8 cellular contexts compared by ENCODE assay signal in the genomic region with DNA sequence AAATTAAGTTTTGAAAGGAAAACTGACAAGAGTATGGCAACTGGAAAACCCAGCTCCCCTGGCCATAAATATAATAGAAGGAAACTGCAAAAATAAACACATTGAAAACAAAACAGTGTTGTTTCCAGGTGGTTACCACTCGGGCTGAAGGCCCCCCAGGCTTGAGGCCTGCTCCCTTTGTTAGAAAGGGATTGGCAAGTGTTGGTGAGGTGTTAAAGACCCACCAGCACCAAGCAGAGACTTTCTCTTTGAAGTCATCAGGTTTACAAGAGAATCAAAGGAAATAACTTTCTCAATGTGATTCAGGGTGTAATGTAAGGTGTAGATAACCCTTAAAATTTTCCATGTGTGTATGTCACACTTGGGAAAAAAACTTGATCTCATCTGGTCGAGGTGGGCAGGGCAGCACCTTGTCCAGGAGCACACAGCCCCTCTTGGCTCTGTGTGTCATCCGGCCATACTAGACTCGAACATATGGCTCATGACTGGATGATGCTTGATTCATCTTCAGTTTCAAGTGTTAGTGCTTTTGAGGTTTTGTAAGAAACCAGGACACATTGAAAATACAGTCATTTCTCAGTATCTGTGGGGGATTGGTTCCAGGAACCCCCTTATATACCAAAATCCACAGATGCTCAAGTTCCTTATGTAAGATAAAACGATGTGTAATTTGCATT. TPM values are rescaled to one million over a fixed set of nuclear protein-coding genes. Genes with fewer than 3 reads are reported as not detected.
DNase-seq lines count a peak whose midpoint lies in the region; ATAC-seq and TF ChIP-seq lines count a peak whose summit lies in the region.

No MANE protein-coding gene starts in this region.

- no peak overlapping the region for H4K8ac ChIP-seq in mesenchymal stem cell (ENCODE audit: low read length)

- H3K9ac ChIP-seq in mesenchymal stem cell (ENCODE audit: low read length) = peak overlapping the region; percentile 77

- peak overlapping the region in 1 of 2 experiments; percentile 24 for H3K18ac ChIP-seq in mesenchymal stem cell (ENCODE audit: low read depth in 1 of 2, low read length in 2 of 2)

- TF ChIP-seq CTCF in upper lobe of right lung (IDR thresholded peaks at IDR 0.05) = no peak

- H4K91ac ChIP-seq in mesenchymal stem cell (ENCODE audit: low read length) = no peak overlapping the region

- H2BK5ac ChIP-seq in mesenchymal stem cell (ENCODE audit: low read depth, low read length, poor library complexity, severe bottlenecking) = no peak overlapping the region

- H3K9me3 ChIP-seq in mesenchymal stem cell (ENCODE audit: control insufficient read depth, low read length) = no peaks in the 10 kb centered on the region
- no peaks in the 10 kb centered on the region for H3K9me3 ChIP-seq in upper lobe of right lung

- WGBS in mesenchymal stem cell = 27% methylated on average over 4 of the region's 5 CpGs

- no peak overlapping the region for H3K14ac ChIP-seq in mesenchymal stem cell (ENCODE audit: low read length in 2 of 2)

- no peak overlapping the region for H2AK5ac ChIP-seq in mesenchymal stem cell (ENCODE audit: low read length, severe bottlenecking)

- H2BK120ac ChIP-seq in mesenchymal stem cell (ENCODE audit: low read depth, low read length) = peak overlapping the region; percentile 13

- H2BK12ac ChIP-seq in mesenchymal stem cell (ENCODE audit: low read length in 2 of 2) = peak overlapping the region in 1 of 2 experiments; percentile 93

- H3K36me3 ChIP-seq in mesenchymal stem cell (ENCODE audit: control insufficient read depth in 1 of 2, insufficient read depth in 2 of 2, low read depth in 1 of 2, low read length in 2 of 2) = peaks cover 0 to 10% of the 10 kb centered on the region in 2 experiments
- H3K36me3 ChIP-seq in upper lobe of right lung = peaks cover 4% of the 10 kb centered on the region

- no peak overlapping the region for H3K23ac ChIP-seq in mesenchymal stem cell (ENCODE audit: low read length in 2 of 2)

- no peak overlapping the region for H3K4me3 ChIP-seq in mesenchymal stem cell (ENCODE audit: insufficient read depth in 1 of 2, low read depth in 1 of 2, low read length in 2 of 2)
- no peak overlapping the region for H3K4me3 ChIP-seq in upper lobe of right lung

- no peak overlapping the region for H2AFZ ChIP-seq in mesenchymal stem cell (ENCODE audit: low read depth, low read length)

- no peak overlapping the region for H3K4ac ChIP-seq in mesenchymal stem cell (ENCODE audit: low read depth in 1 of 2, low read length in 2 of 2)

- H2BK15ac ChIP-seq in mesenchymal stem cell (ENCODE audit: low read depth, poor library complexity, severe bottlenecking) = no peak overlapping the region

- ATAC-seq in upper lobe of right lung (no peak), GM19023 (IDR thresholded peaks at IDR 0.05; ENCODE audit: unreplicated experiment) (no peak), GM21528 (IDR thresholded peaks at IDR 0.05; ENCODE audit: low FRiP score, unreplicated experiment) (no peak)

- intact Hi-C loops in upper lobe of right lung (cut with DNase I) = loop anchor here (10.0 kb wide), 1 partner anchor 50 kb away; no protein-coding TSS in a partner anchor

- peak overlapping the region; percentile 32 for H3K4me2 ChIP-seq in mesenchymal stem cell (ENCODE audit: low read length, poor library complexity, severe bottlenecking)

- H3K4me1 ChIP-seq in mesenchymal stem cell (ENCODE audit: control insufficient read depth, insufficient read depth, low read depth, low read length) (peaks cover 35% of the 10 kb centered on the region), upper lobe of right lung (peaks cover 100% of the 10 kb centered on the region)

- H3K27me3 ChIP-seq in mesenchymal stem cell (ENCODE audit: control insufficient read depth in 1 of 2, insufficient read depth in 1 of 2, low read length in 2 of 2) (no peaks in the 10 kb centered on the region), upper lobe of right lung (no peaks in the 10 kb centered on the region)

- H3K27ac ChIP-seq in mesenchymal stem cell (ENCODE audit: low read length, poor library complexity, severe bottlenecking) (peak overlapping the region; percentile 79), upper lobe of right lung (peak overlapping the region; percentile 80)

- DNase-seq in activated effector memory CD4-positive, alpha-beta T cell treated with anti-CD3 and anti-CD28 coated beads, Interleukin-2, amount 50 U/mL, for 16 hours = peak; percentile 75
- no peak for DNase-seq in activated effector memory CD4-positive, alpha-beta T cell treated with Interleukin-2 at 50 U/mL for 16 hours
- peak; percentile 44 for DNase-seq in activated naive CD4-positive, alpha-beta T cell treated with anti-CD3 and anti-CD28 coated beads, Interleukin-2, amount 50 U/mL, for 16 hours
- DNase-seq in mesenchymal stem cell = peak; percentile 70
- no peak for DNase-seq in upper lobe of right lung
- no peak for DNase-seq in RKO (ENCODE audit: low spot score)

- no peaks in the 10 kb centered on the region for H3K79me1 ChIP-seq in mesenchymal stem cell (replicated peaks; ENCODE audit: low read length, poor library complexity, severe bottlenecking)

RNA-seq across cellular contexts. Expression of a gene that starts 7.8 kb away (rescaled TPM):
- polyA plus RNA-seq in mesenchymal stem cell (2013, experiment 1 of 2) = 259 TPM
- 250 TPM for polyA plus RNA-seq in mesenchymal stem cell (2013, experiment 2 of 2)
- 565 TPM for total RNA-seq in upper lobe of right lung

RNA-seq across cellular contexts. Expression of a gene that starts 36.3 kb away (rescaled TPM):
- polyA plus RNA-seq in mesenchymal stem cell (2013, experiment 1 of 2) = 221 TPM
- 218 TPM for polyA plus RNA-seq in mesenchymal stem cell (2013, experiment 2 of 2)
- 215 TPM for total RNA-seq in upper lobe of right lung

RNA-seq across cellular contexts. Expression of a gene that starts 37.5 kb away (rescaled TPM):
- polyA plus RNA-seq in mesenchymal stem cell (2013, experiment 1 of 2) = 0.14 TPM
- polyA plus RNA-seq in mesenchymal stem cell (2013, experiment 2 of 2) = 0.08 TPM
- 12.1 TPM for total RNA-seq in upper lobe of right lung

Comparison
In these comparisons a context has a peak if more than half of its experiments do, and no peak if none do; other contexts are left out.
1. DNase-seq: peak in activated effector memory CD4-positive, alpha-beta T cell treated with anti-CD3 and anti-CD28 coated beads, Interleukin-2, amount 50 U/mL, for 16 hours (single experiment), activated naive CD4-positive, alpha-beta T cell treated with anti-CD3 and anti-CD28 coated beads, Interleukin-2, amount 50 U/mL, for 16 hours (single experiment) and mesenchymal stem cell (single experiment); none in activated effector memory CD4-positive, alpha-beta T cell treated with Interleukin-2 at 50 U/mL for 16 hours (single experiment), upper lobe of right lung (single experiment) and RKO (single experiment).